In genomic region chrX:13733506-13733905, GRCh38 we compare ENCODE assay signal across 9 cellular contexts. TPM values are rescaled to one million over a fixed set of nuclear protein-coding genes. Genes with fewer than 3 reads are reported as not detected.
DNase-seq lines count a peak whose midpoint lies in the region; ATAC-seq and TF ChIP-seq lines count a peak whose summit lies in the region.
"Had no signal": no experiment of that assay in that cellular context is flagged by ENCODE, and none has a peak within 500 bp of the region (broad histone marks: within the 10 kb centered on the region; RNA-seq: fewer than 3 reads in every experiment).

No MANE protein-coding gene starts in this region.

- H3K4me3 ChIP-seq in AG04450 (ENCODE audit: low read depth, low read length) = peak overlapping the region; percentile 78
- peak overlapping the region; percentile 84 for H3K4me3 ChIP-seq in Jurkat, Clone E6-1 (ENCODE audit: low read length)

- H3K36me3 Mint-ChIP-seq in chondrocyte (ENCODE audit: low read depth) (peaks cover 4% of the 10 kb centered on the region), naive B cell (peaks cover 5% of the 10 kb centered on the region in 2 donors)

- no peaks in the 10 kb centered on the region; the same call in 1 of the 2 replicates for H3K9me3 ChIP-seq in AG04450 (ENCODE audit: control insufficient read depth, insufficient read depth, low read length)

- no peaks in the 10 kb centered on the region for H3K27me3 ChIP-seq in AG04450 (ENCODE audit: control insufficient read depth, insufficient read depth, low read length)

- POLR2A ChIA-PET in AG04450 (lab: Yijun Ruan, JAX) = interaction anchor here (1.8 kb wide), 1 partner anchor 296 kb away, joined by 5 read pairs; the partner anchor contains the start of gene GEMIN8

- no peak for TF ChIP-seq CTCF in AG04450 (IDR thresholded peaks at IDR 0.05; ENCODE audit: low read depth, low read length)
- TF ChIP-seq CTCF in chondrocyte (IDR thresholded peaks at IDR 0.05) = no peak

- H3K4me3 Mint-ChIP-seq in chondrocyte (ENCODE audit: unreplicated experiment) = peak overlapping the region; percentile 77
- H3K4me3 Mint-ChIP-seq in naive B cell = peak overlapping the region; percentile 85 to 99 (median 97)

- no peak for ATAC-seq in naive B cell (ENCODE audit: low read depth in 2 of 2)
- ATAC-seq in GM21619 (IDR thresholded peaks at IDR 0.05; ENCODE audit: unreplicated experiment) = no peak

- H3K27me3 Mint-ChIP-seq in chondrocyte (ENCODE audit: low read depth) = no peaks in the 10 kb centered on the region
- no peaks in the 10 kb centered on the region for H3K27me3 Mint-ChIP-seq in naive B cell

- DNase-seq in AG04450 (ENCODE audit: low read depth, low spot score) = no peak
- no peak for DNase-seq in Jurkat, Clone E6-1 (ENCODE audit: low read depth, low spot score)
- no peak for DNase-seq in chondrocyte (ENCODE audit: low spot score)
- no peak for DNase-seq in naive B cell
- DNase-seq in glomerular visceral epithelial cell (ENCODE audit: extremely low spot score) = no peak
- no peak for DNase-seq in ACHN
- DNase-seq in activated gamma-delta T cell (lab: John Stamatoyannopoulos, UW) = no peak
- DNase-seq: NK-92 treated with Interleukin-12 subunit alpha and Interleukin-12 subunit beta, amount 100 ng/mL, for 24 hours had no signal

- H3K27ac Mint-ChIP-seq in chondrocyte (ENCODE audit: unreplicated experiment) = peak overlapping the region; percentile 92
- H3K27ac Mint-ChIP-seq in naive B cell = peak overlapping the region; percentile 91 to 100 (median 98)

- in situ Hi-C loops in ACHN (cut with HindIII; ENCODE audit: low pct_ligation_motif_present, low pct_unique_long_range_greater_than_20kb, low sequenced_read_pairs) = no loop called here

- peaks cover 11% of the 10 kb centered on the region for H3K9me3 Mint-ChIP-seq in chondrocyte (ENCODE audit: low read depth)
- H3K9me3 Mint-ChIP-seq in naive B cell = peaks cover 0 to 11% (median 0%) of the 10 kb centered on the region in 7 donors

- H3K4me1 Mint-ChIP-seq in chondrocyte (ENCODE audit: low read depth) = peaks cover 24% of the 10 kb centered on the region
- peaks cover 26 to 64% (median 31%) of the 10 kb centered on the region in 3 donors for H3K4me1 Mint-ChIP-seq in naive B cell

- no peak overlapping the region for H3K27ac ChIP-seq in AG04450 (ENCODE audit: low read depth, low read length)

- CTCF ChIA-PET in AG04450 (lab: Charles Lee) = no interaction called here

RNA-seq across cellular contexts. Expression of gene TRAPPC2, which starts 0.9 kb away (rescaled TPM):
- 9.7 and 11.1 TPM in 2 replicates for polyA plus RNA-seq in AG04450 (2011; rRNA removed)
- 8.6 and 12.7 TPM in 2 replicates for polyA minus RNA-seq in AG04450 (2011; rRNA and poly(A)+ RNA removed)
- 8.2 TPM for polyA plus RNA-seq in Jurkat, Clone E6-1 (2012; ENCODE audit: insufficient read depth, insufficient read length)
- 15.4 to 17.3 TPM (median 15.9 TPM) in 3 replicates for total RNA-seq in chondrocyte
- 10 to 100 TPM; 39.9 to 53.9 (median 46.4) TPM for polyA plus RNA-seq in naive B cell (ENCODE audit: low read depth in 6 of 6)

RNA-seq across cellular contexts. Expression of gene OFD1, which starts 1.0 kb away (rescaled TPM):
- polyA plus RNA-seq in AG04450 (2011; rRNA removed) (9.9 and 14.1 TPM in 2 replicates), naive B cell (ENCODE audit: low read depth in 6 of 6) (10 to 100 TPM; 26.5 to 60.5 (median 50.4) TPM)
- polyA minus RNA-seq in AG04450 (2011; rRNA and poly(A)+ RNA removed) = 7.9 and 9.9 TPM in 2 replicates
- 23.3 TPM for polyA plus RNA-seq in Jurkat, Clone E6-1 (2012; ENCODE audit: insufficient read depth, insufficient read length)
- 17.8 to 19.4 TPM (median 18.1 TPM) in 3 replicates for total RNA-seq in chondrocyte

RNA-seq across cellular contexts. Expression of gene RAB9A, which starts 44.6 kb away (rescaled TPM):
- polyA plus RNA-seq in AG04450 (2011; rRNA removed) = 27.9 and 41.7 TPM in 2 replicates
- 7.9 and 10.6 TPM in 2 replicates for polyA minus RNA-seq in AG04450 (2011; rRNA and poly(A)+ RNA removed)
- polyA plus RNA-seq in Jurkat, Clone E6-1 (2012; ENCODE audit: insufficient read depth, insufficient read length) = 17.6 TPM
- 18.8 to 31.3 TPM (median 29.2 TPM) in 3 replicates for total RNA-seq in chondrocyte
- polyA plus RNA-seq in naive B cell (ENCODE audit: low read depth in 6 of 6) = 10 to 100 TPM; 15.7 to 28.1 (median 20.1) TPM
